18 cellular contexts compared by ENCODE assay signal in genomic region chr3:27521872-27522265, GRCh38. TPM values are rescaled to one million over a fixed set of nuclear protein-coding genes. Genes with fewer than 3 reads are reported as not detected.
DNase-seq lines count a peak whose midpoint lies in the region; ATAC-seq and TF ChIP-seq lines count a peak whose summit lies in the region.
"Had no signal": no experiment of that assay in that cellular context is flagged by ENCODE, and none has a peak within 500 bp of the region (broad histone marks: within the 10 kb centered on the region; RNA-seq: fewer than 3 reads in every experiment).

No MANE protein-coding gene starts in this region.

- H3K27ac ChIP-seq in PC-3 (ENCODE audit: low read length) (peak overlapping the region; percentile 64), fibroblast of lung (ENCODE audit: insufficient read depth, low read length) (peak overlapping the region; percentile 70), sigmoid colon (peak overlapping the region; percentile 28 to 83 (median 76))
- H3K27ac ChIP-seq: dorsolateral prefrontal cortex, testis had no signal

- no peaks in the 10 kb centered on the region for H3K9me3 ChIP-seq in PC-3 (ENCODE audit: low read length)
- no peaks in the 10 kb centered on the region for H3K9me3 ChIP-seq in fibroblast of lung (ENCODE audit: control insufficient read depth, insufficient read depth, low read depth, low read length)
- no peaks in the 10 kb centered on the region for H3K9me3 ChIP-seq in sigmoid colon
- H3K9me3 ChIP-seq: right atrium auricular region, testis had no signal

- H4K20me1 ChIP-seq in PC-3 (ENCODE audit: low read length) = no peaks in the 10 kb centered on the region
- H4K20me1 ChIP-seq in fibroblast of lung (ENCODE audit: control insufficient read depth, extremely low read depth, insufficient read depth, low read length) = no peaks in the 10 kb centered on the region

- no peaks in the 10 kb centered on the region for H3K79me2 ChIP-seq in PC-3 (ENCODE audit: low read length)
- no peaks in the 10 kb centered on the region for H3K79me2 ChIP-seq in fibroblast of lung (ENCODE audit: control insufficient read depth, insufficient read depth, low read length)

- BruUV-seq in PC-3 (replicated peaks; lab: Mats Ljungman, UMichigan) = no TSS peak

- DNase-seq in Daoy (ENCODE audit: low read depth) (peak; percentile 15), PC-3 (no peak), fibroblast of lung (ENCODE audit: low read depth in 2 of 2) (no peak), sigmoid colon (no peak), AG20443 (ENCODE audit: low spot score) (no peak), OCI-M1 (lab: John Stamatoyannopoulos, UW) (no peak)
- DNase-seq in stimulated activated CD4-positive, alpha-beta T cell treated with anti-CD3 and anti-CD28 coated beads, Interleukin-4, amount 100 ng/mL, for 1 hour = no peak
- DNase-seq: activated naive CD4-positive, alpha-beta T cell treated with anti-CD3 and anti-CD28 coated beads, Interleukin-2, amount 10 ng/mL, durations not matched to agents 7 days and 5 days; activated T-cell treated with anti-CD3 and anti-CD28 coated beads for 4 hours; dorsolateral prefrontal cortex; MM.1S; NCI-H187; NCI-H524; nephron progenitor cell; testis had no signal

- CTCF ChIA-PET in PC-3 (lab: Charles Lee) = no interaction called here

- 84 to 90% methylated on average over 2 of the region's 2 CpGs for WGBS in sigmoid colon, 2 donors

- H2AFZ ChIP-seq in PC-3 (ENCODE audit: low read length) (no peak overlapping the region), fibroblast of lung (ENCODE audit: low read length) (no peak overlapping the region)

- H3K36me3 ChIP-seq in PC-3 (ENCODE audit: low read depth, low read length) (no peaks in the 10 kb centered on the region), fibroblast of lung (ENCODE audit: control insufficient read depth, insufficient read depth, low read length) (no peaks in the 10 kb centered on the region), sigmoid colon (no peaks in the 10 kb centered on the region)
- H3K36me3 ChIP-seq: right atrium auricular region had no signal

- TF ChIP-seq CTCF in PC-3 (conservative IDR thresholded peaks at IDR 0.05; ENCODE audit: low read depth, low read length) (no peak), fibroblast of lung (conservative IDR thresholded peaks at IDR 0.05 in 1 of 2, IDR thresholded peaks at IDR 0.05 in 1 of 2; ENCODE audit: low read depth in 1 of 2, low read length in 2 of 2) (no peak), sigmoid colon (IDR thresholded peaks at IDR 0.05) (no peak)

- no peak for ATAC-seq in PC-3
- ATAC-seq in HG02588 (IDR thresholded peaks at IDR 0.05; ENCODE audit: unreplicated experiment) = no peak

- H3K9me2 ChIP-seq in PC-3 (replicated peaks; ENCODE audit: low read length) = no peaks in the 10 kb centered on the region

- H3K4me3 ChIP-seq in PC-3 (ENCODE audit: low read length) (no peak overlapping the region), fibroblast of lung (replicated peaks in 1 of 4; ENCODE audit: control extremely low read depth in 1 of 4, insufficient read depth in 1 of 4, low read depth in 3 of 4, low read length in 4 of 4) (no peak overlapping the region), sigmoid colon (no peak overlapping the region)
- H3K4me3 ChIP-seq: dorsolateral prefrontal cortex, lung, right atrium auricular region, testis had no signal

- H3K4me2 ChIP-seq in PC-3 (ENCODE audit: low read length) = peak overlapping the region; percentile 25; the same call in 1 of the 2 replicates
- peak overlapping the region; percentile 11 for H3K4me2 ChIP-seq in fibroblast of lung (ENCODE audit: extremely low read depth, insufficient read depth, low read length)

- H3K27me3 ChIP-seq in PC-3 (ENCODE audit: low read length) (no peaks in the 10 kb centered on the region), fibroblast of lung (ENCODE audit: control insufficient read depth, insufficient read depth, low read length) (no peaks in the 10 kb centered on the region), sigmoid colon (no peaks in the 10 kb centered on the region)
- H3K27me3 ChIP-seq: dorsolateral prefrontal cortex, right atrium auricular region, testis had no signal

- no peak for TF ChIP-seq POLR2A in sigmoid colon (IDR thresholded peaks at IDR 0.05)

- TF ChIP-seq EP300 in sigmoid colon (IDR thresholded peaks at IDR 0.05) = no peak

- intact Hi-C loops in PC-3 (cut with micrococcal nuclease) (no loop called here), sigmoid colon (cut with DNase I) (loop anchor here (2.0 to 5.0 kb wide), 3 partner anchors 35 to 200 kb away; no protein-coding TSS in a partner anchor)

- H3K9ac ChIP-seq in PC-3 (ENCODE audit: low read length) (no peak overlapping the region), fibroblast of lung (ENCODE audit: insufficient read depth, low read length) (no peak overlapping the region)

- peaks cover 9% of the 10 kb centered on the region for H3F3A ChIP-seq in PC-3 (ENCODE audit: low read length, unreplicated experiment)

- H3K4me1 ChIP-seq in PC-3 (ENCODE audit: insufficient read depth, low read length) (peaks cover 43% of the 10 kb centered on the region), fibroblast of lung (ENCODE audit: control insufficient read depth, extremely low read depth, insufficient read depth, low read length) (peaks cover 30% of the 10 kb centered on the region), sigmoid colon (peaks cover 0 to 41% (median 38%) of the 10 kb centered on the region in 4 donors)
- H3K4me1 ChIP-seq: testis had no signal

- POLR2A ChIA-PET in PC-3 (lab: Charles Lee; ENCODE audit: unreplicated experiment) = no interaction called here

RNA-seq across cellular contexts. Expression of gene SLC4A7, which starts 37.7 kb away (rescaled TPM):
- 49.2 and 63.0 TPM in 2 replicates for total RNA-seq in Daoy (2014; rRNA removed; shearing (Covaris generic))
- total RNA-seq in PC-3 (2014; rRNA removed) (56.0 and 59.7 TPM in 2 replicates), fibroblast of lung (176 and 214 TPM in 2 replicates), sigmoid colon (10 to 100 TPM; 63.8 to 91.0 (median 75.1) TPM)
- polyA plus RNA-seq in fibroblast of lung (23.8 TPM in 2 replicates), sigmoid colon (1 to 10 TPM; 1.6 to 6.3 (median 2.4) TPM)
- 15.7 and 18.8 TPM in 2 replicates for polyA plus RNA-seq in fibroblast of lung (2012)
- 5.7 and 7.4 TPM in 2 replicates for polyA minus RNA-seq in fibroblast of lung (ENCODE audit: low replicate concordance)
